8 cellular contexts compared by ENCODE assay signal in the genomic region with DNA sequence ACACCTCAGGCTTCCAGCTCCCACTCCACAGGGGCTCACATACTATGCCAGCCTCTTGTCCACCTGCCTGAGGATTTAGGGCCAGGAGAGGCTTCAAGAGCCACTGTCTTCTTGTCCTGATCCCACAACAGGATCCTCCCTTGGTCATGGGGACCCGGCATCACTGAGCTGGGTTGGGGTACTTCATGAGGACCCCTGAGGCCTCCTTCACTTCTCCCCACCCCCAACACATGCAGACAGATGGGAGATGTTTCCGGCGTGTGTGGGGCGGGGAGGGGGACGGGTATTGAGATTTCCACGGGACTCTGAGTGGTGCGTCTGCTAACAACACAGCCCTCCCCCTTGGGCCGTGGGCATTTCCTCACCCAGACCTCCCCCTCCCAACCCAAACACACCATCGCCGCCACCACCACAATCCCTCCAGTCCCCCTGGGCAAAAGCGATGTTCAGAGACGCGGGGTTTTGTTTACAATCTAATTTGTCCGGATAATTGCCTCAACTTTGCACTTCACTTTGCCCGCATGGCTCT. TPM values are rescaled to one million over a fixed set of nuclear protein-coding genes. Genes with fewer than 3 reads are reported as not detected.
DNase-seq lines count a peak whose midpoint lies in the region; ATAC-seq, FAIRE-seq and TF ChIP-seq lines count a peak whose summit lies in the region.

No MANE protein-coding gene starts in this region.

- H3K9me3 ChIP-seq in HepG2 (ENCODE audit: low read length) (no peaks in the 10 kb centered on the region), upper lobe of left lung (no peaks in the 10 kb centered on the region)

- peaks cover 25% of the 10 kb centered on the region for H3K4me1 Mint-ChIP-seq in activated naive CD4-positive, alpha-beta T cell treated with anti-CD3 and anti-CD28 coated beads, Interleukin-2, amount 10 ng/mL, durations not matched to agents 7 days and 5 days
- H3K4me1 Mint-ChIP-seq in activated naive CD8-positive, alpha-beta T cell (ENCODE audit: low read depth), result peaks cover 20% of the 10 kb centered on the region

- TF ChIP-seq EP300 in HepG2 (IDR thresholded peaks at IDR 0.05; ENCODE audit: low read depth in 2 of 2, low read length in 2 of 2) (no peak), HepG2 (CRISPR knock-in tag; IDR thresholded peaks at IDR 0.05; ENCODE audit: borderline replicate concordance) (no peak), upper lobe of left lung (IDR thresholded peaks at IDR 0.05) (no peak)

- no peak for TF ChIP-seq RAD21 in HepG2 (CRISPR knock-in tag; IDR thresholded peaks at IDR 0.05)

- H2AFZ ChIP-seq in HepG2 (ENCODE audit: low read length), result no peak overlapping the region

- no peak for DNase-seq in activated naive CD4-positive, alpha-beta T cell treated with anti-CD3 and anti-CD28 coated beads, Interleukin-2, amount 10 ng/mL, durations not matched to agents 7 days and 5 days
- DNase-seq in activated naive CD4-positive, alpha-beta T cell (lab: John Stamatoyannopoulos, UW), result no peak
- no peak for DNase-seq in HepG2 (ENCODE audit: low spot score)
- DNase-seq in upper lobe of left lung, result no peak
- no peak for DNase-seq in stimulated activated CD8-positive, alpha-beta memory T cell treated with anti-CD3 and anti-CD28 coated beads, Interleukin-4, amount 100 ng/mL, for 48 hours
- no peak for DNase-seq in NCI-H1417 treated with DMSO at 0.1 percent for 48 hours (lab: John Stamatoyannopoulos, UW)

- TF ChIP-seq POLR2A in HepG2 (IDR thresholded peaks at IDR 0.05; ENCODE audit: insufficient read depth in 1 of 2, low read depth in 2 of 2, low read length in 2 of 2) (no peak), upper lobe of left lung (IDR thresholded peaks at IDR 0.05) (no peak)

- peak overlapping the region; percentile 68 for H3K4me3 Mint-ChIP-seq in activated naive CD4-positive, alpha-beta T cell treated with anti-CD3 and anti-CD28 coated beads, Interleukin-2, amount 10 ng/mL, durations not matched to agents 7 days and 5 days
- H3K4me3 Mint-ChIP-seq in activated naive CD8-positive, alpha-beta T cell, result peak overlapping the region; percentile 86

- H3K9ac ChIP-seq in HepG2 (ENCODE audit: insufficient read depth, low read depth, low read length), result peak overlapping the region; percentile 82

- peaks cover 89% of the 10 kb centered on the region for H3K27me3 Mint-ChIP-seq in activated naive CD4-positive, alpha-beta T cell treated with anti-CD3 and anti-CD28 coated beads, Interleukin-2, amount 10 ng/mL, durations not matched to agents 7 days and 5 days
- H3K27me3 Mint-ChIP-seq in activated naive CD8-positive, alpha-beta T cell, result peaks cover 4% of the 10 kb centered on the region

- H3K27ac ChIP-seq in HepG2 (ENCODE audit: extremely low read length, insufficient read depth, low read length), result peak overlapping the region; percentile 66
- peak overlapping the region in 3 of 4 donors; percentile 5 to 90 (median 79) for H3K27ac ChIP-seq in upper lobe of left lung

- ATAC-seq in HepG2 (peak; percentile 4), upper lobe of left lung (ENCODE audit: low FRiP score in 2 of 2) (no peak), GM18520 (IDR thresholded peaks at IDR 0.05; ENCODE audit: unreplicated experiment) (no peak)

- H3K4me3 ChIP-seq in HepG2 (replicated peaks in 1 of 3; ENCODE audit: insufficient read depth in 1 of 3, low read depth in 2 of 3, low read length in 3 of 3) (peak overlapping the region; percentile 67 to 99 (median 68)), upper lobe of left lung (peak overlapping the region; percentile 25 to 91 (median 76))

- H3K4me2 ChIP-seq in HepG2 (ENCODE audit: low read depth, low read length), result peak overlapping the region; percentile 84

- WGBS in HepG2 (ENCODE audit: low lambda C conversion rate), result 3% methylated on average over 12 of the region's 15 CpGs
- WGBS in upper lobe of left lung, 2 donors, result 16 to 25% methylated on average over 8 to 15 of the region's 15 CpGs

- peaks cover 29% of the 10 kb centered on the region for H4K20me1 ChIP-seq in HepG2 (ENCODE audit: insufficient read depth, low read length)

- H3K36me3 ChIP-seq in HepG2 (replicated peaks in 1 of 2; ENCODE audit: control insufficient read depth in 1 of 2, insufficient read depth in 2 of 2, low read length in 2 of 2), result peaks cover 1 to 7% of the 10 kb centered on the region in 2 experiments; a peak in 4 of 5 replicates
- no peaks in the 10 kb centered on the region for H3K36me3 ChIP-seq in upper lobe of left lung

- peaks cover 42% of the 10 kb centered on the region for H3K4me1 ChIP-seq in HepG2 (ENCODE audit: insufficient read depth, low read length)
- peaks cover 22 to 47% (median 38%) of the 10 kb centered on the region in 4 donors for H3K4me1 ChIP-seq in upper lobe of left lung

- H3K27me3 ChIP-seq in HepG2 (ENCODE audit: control insufficient read depth in 1 of 2, insufficient read depth in 2 of 2, low read length in 2 of 2) (no peaks in the 10 kb centered on the region), upper lobe of left lung (peaks cover 0 to 5% (median 2%) of the 10 kb centered on the region in 4 donors)

- intact Hi-C loops in HepG2 (cut with micrococcal nuclease; ENCODE audit: unreplicated experiment), result loop anchor here (1.0 to 5.0 kb wide), 3 partner anchors 20 to 178 kb away; no protein-coding TSS in a partner anchor

- POLR2A ChIA-PET in HepG2 (lab: Yijun Ruan, JAX), result interaction anchor here (0.8 to 7.7 kb wide), 7 partner anchors 8 to 88 kb away, joined by 3 to 90 read pairs (median 3); no protein-coding TSS in a partner anchor

- peaks cover 58% of the 10 kb centered on the region for H3K79me2 ChIP-seq in HepG2 (ENCODE audit: insufficient read depth, low read length)

- FAIRE-seq in HepG2 (lab: Jason Lieb, UNC), result no peak

- in situ Hi-C loops in HepG2 (cut with HindIII; ENCODE audit: extremely low pct_ligation_motif_present, low pct_unique_long_range_greater_than_20kb), result loop anchor here (5.0 kb wide), 2 partner anchors 47 to 118 kb away; no protein-coding TSS in a partner anchor

- TF ChIP-seq CTCF in HepG2 (CRISPR knock-in tag; IDR thresholded peaks at IDR 0.05) (no peak), upper lobe of left lung (IDR thresholded peaks at IDR 0.05) (no peak)

- H3K27ac Mint-ChIP-seq in activated naive CD4-positive, alpha-beta T cell treated with anti-CD3 and anti-CD28 coated beads, Interleukin-2, amount 10 ng/mL, durations not matched to agents 7 days and 5 days, result peak overlapping the region; percentile 31
- H3K27ac Mint-ChIP-seq in activated naive CD8-positive, alpha-beta T cell, result peak overlapping the region; percentile 52

- no TSS peak for BruUV-seq in HepG2 (replicated peaks; lab: Mats Ljungman, UMichigan)

- H3K9me3 Mint-ChIP-seq in activated naive CD4-positive, alpha-beta T cell treated with anti-CD3 and anti-CD28 coated beads, Interleukin-2, amount 10 ng/mL, durations not matched to agents 7 days and 5 days, result no peaks in the 10 kb centered on the region
- no peaks in the 10 kb centered on the region for H3K9me3 Mint-ChIP-seq in activated naive CD8-positive, alpha-beta T cell (ENCODE audit: low read depth)

- H3K36me3 Mint-ChIP-seq in activated naive CD4-positive, alpha-beta T cell treated with anti-CD3 and anti-CD28 coated beads, Interleukin-2, amount 10 ng/mL, durations not matched to agents 7 days and 5 days, result peaks cover 2% of the 10 kb centered on the region
- H3K36me3 Mint-ChIP-seq in activated naive CD8-positive, alpha-beta T cell, result peaks cover 2% of the 10 kb centered on the region

- CTCF ChIA-PET in activated naive CD4-positive, alpha-beta T cell treated with anti-CD3 and anti-CD28 coated beads, Interleukin-2, amount 10 ng/mL, durations not matched to agents 7 days and 5 days (lab: Charles Lee), result no interaction called here
- CTCF ChIA-PET in HepG2 (lab: Yijun Ruan, JAX; ENCODE audit: low intra/inter-chr PET ratio, low total read pairs), result no interaction called here

TF ChIP-seq in HepG2, 621 proteins besides CTCF, POLR2A, EP300 and RAD21 (continues in another document):
- TF ChIP-seq ZNF788 (CRISPR knock-in tag; IDR thresholded peaks at IDR 0.05; ENCODE audit: borderline replicate concordance) (peak; percentile 16; the same call in 1 of the 2 replicates), ZSCAN29 (CRISPR knock-in tag; conservative IDR thresholded peaks at IDR 0.05) (peak; percentile 99), HDAC2 (CRISPR knock-in tag; IDR thresholded peaks at IDR 0.05) (0 out of 2 replicates have a peak, but pooled peaks have one; percentile 10), ZNF230 (CRISPR knock-in tag; IDR thresholded peaks at IDR 0.05) (0 out of 2 replicates have a peak, but pooled peaks have one; percentile 42)
- TF ChIP-seq, protein P1, sequence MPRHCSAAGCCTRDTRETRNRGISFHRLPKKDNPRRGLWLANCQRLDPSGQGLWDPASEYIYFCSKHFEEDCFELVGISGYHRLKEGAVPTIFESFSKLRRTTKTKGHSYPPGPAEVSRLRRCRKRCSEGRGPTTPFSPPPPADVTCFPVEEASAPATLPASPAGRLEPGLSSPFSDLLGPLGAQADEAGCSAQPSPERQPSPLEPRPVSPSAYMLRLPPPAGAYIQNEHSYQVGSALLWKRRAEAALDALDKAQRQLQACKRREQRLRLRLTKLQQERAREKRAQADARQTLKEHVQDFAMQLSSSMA (CRISPR knock-in tag; IDR thresholded peaks at IDR 0.05), result peak; percentile 28; the same call in 1 of the 2 replicates

RNA-seq across cellular contexts. Expression of a gene that starts 0.9 kb away (rescaled TPM):
- total RNA-seq in HepG2 (2016; rRNA removed; fragmentation: Illumina TruSeq; extraction: Trizol), result 11.0 TPM in 2 replicates
- 2.8 and 3.0 TPM in 2 replicates for total RNA-seq in HepG2 (2016; cell fraction: cytosol; rRNA removed; fragmentation: Illumina TruSeq; extraction: Trizol; ENCODE audit: low read depth)
- 9.5 and 11.3 TPM in 2 replicates for total RNA-seq in HepG2 (2016; cell fraction: insoluble cytoplasmic fraction; rRNA removed; fragmentation: Illumina TruSeq; extraction: Trizol)
- total RNA-seq in HepG2 (2016; cell fraction: membrane; rRNA removed; fragmentation: Illumina TruSeq; extraction: Trizol), result 15.4 and 15.8 TPM in 2 replicates
- 14.9 TPM in 2 replicates for total RNA-seq in HepG2 (2016; cell fraction: nucleus; rRNA removed; fragmentation: Illumina TruSeq; extraction: Trizol)
- polyA plus RNA-seq in HepG2 (2011; rRNA removed), result 12.4 and 15.9 TPM in 2 replicates
- 6.6 and 10.1 TPM in 2 replicates for polyA plus RNA-seq in HepG2 (2011; cell fraction: cytosol; rRNA removed)
- 47.8 and 59.4 TPM in 2 replicates for polyA plus RNA-seq in HepG2 (2011; cell fraction: nucleus; rRNA removed)
- 53.6 and 69.1 TPM in 2 replicates for polyA plus RNA-seq in HepG2 (2012)
- polyA plus RNA-seq in HepG2 (2016; cell fraction: cytosol; fragmentation: Illumina TruSeq; extraction: Trizol; ENCODE audit: low read depth), result 10.9 and 11.7 TPM in 2 replicates
- polyA plus RNA-seq in HepG2 (2016; cell fraction: insoluble cytoplasmic fraction; fragmentation: Illumina TruSeq; extraction: Trizol; ENCODE audit: low read depth), result 37.6 and 56.8 TPM in 2 replicates
- polyA plus RNA-seq in HepG2 (2016; cell fraction: membrane; fragmentation: Illumina TruSeq; extraction: Trizol; ENCODE audit: low read depth), result 44.1 and 44.7 TPM in 2 replicates
- 75.1 and 80.7 TPM in 2 replicates for polyA plus RNA-seq in HepG2 (2016; cell fraction: nucleus; fragmentation: Illumina TruSeq; extraction: Trizol; ENCODE audit: insufficient read depth, low read depth)
- polyA minus RNA-seq in HepG2 (2011; rRNA and poly(A)+ RNA removed; ENCODE audit: low replicate concordance), result 3.3 and 26.4 TPM in 2 replicates
- 29.5 and 30.0 TPM in 2 replicates for polyA minus RNA-seq in HepG2 (2011; cell fraction: cytosol; rRNA and poly(A)+ RNA removed)
- 15.2 and 15.5 TPM in 2 replicates for polyA minus RNA-seq in HepG2 (2011; cell fraction: nucleus; rRNA and poly(A)+ RNA removed)
- total RNA-seq in upper lobe of left lung, result 10 to 100 TPM; 21.0 to 52.2 (median 27.7) TPM
